Comparison of ENCODE assay signal across 11 cellular contexts in genomic region chr5:74034738-74035137, GRCh38.
DNase-seq lines count a peak whose midpoint lies in the region; ATAC-seq and TF ChIP-seq lines count a peak whose summit lies in the region.
"Had no signal": no experiment of that assay in that cellular context is flagged by ENCODE, and none has a peak within 500 bp of the region (broad histone marks: within the 10 kb centered on the region; RNA-seq: fewer than 3 reads in every experiment).

No MANE protein-coding gene starts in this region.

- in situ Hi-C loops in GM13976 (cut with MboI; ENCODE audit: low sequenced_read_pairs, unreplicated experiment) = no loop called here

- H3K4me3 ChIP-seq in suprapubic skin = no peak overlapping the region

- TF ChIP-seq POLR2A in suprapubic skin (IDR thresholded peaks at IDR 0.05) = no peak

- no peaks in the 10 kb centered on the region for H3K9me3 ChIP-seq in suprapubic skin

- no peaks in the 10 kb centered on the region for H3K27me3 ChIP-seq in suprapubic skin

- no peak for TF ChIP-seq EP300 in suprapubic skin (IDR thresholded peaks at IDR 0.05)

- ATAC-seq in GM19463 (IDR thresholded peaks at IDR 0.05; ENCODE audit: unreplicated experiment) = no peak

- TF ChIP-seq CTCF in suprapubic skin (IDR thresholded peaks at IDR 0.05) (no peak), GM13976 (IDR thresholded peaks at IDR 0.05; ENCODE audit: borderline replicate concordance, control extremely low read depth, extremely low read depth, insufficient read depth, missing control alignments) (no peak)

- DNase-seq in HT1080 (ENCODE audit: low read depth) (peak; percentile 91), SW480 (ENCODE audit: low spot score) (peak; percentile 86), fibroblast of the conjunctiva (ENCODE audit: low read depth) (peak; percentile 23), suprapubic skin (ENCODE audit: low spot score in 2 of 2) (no peak), GM13976 (ENCODE audit: low spot score) (no peak), activated T-cell treated with anti-CD3 and anti-CD28 coated beads for 4 hours (no peak)
- DNase-seq: activated naive CD8-positive, alpha-beta T cell treated with anti-CD3 and anti-CD28 coated beads for 36 hours; GDM1; NCI-H1436 treated with DMSO at 0.1 percent for 48 hours; retina had no signal

- H3K27ac ChIP-seq in suprapubic skin = peak overlapping the region; percentile 34

- WGBS in suprapubic skin = 48% methylated on average over 11 of the region's 11 CpGs

- no peaks in the 10 kb centered on the region for H3K36me3 ChIP-seq in suprapubic skin

- peaks cover 14% of the 10 kb centered on the region for H3K4me1 ChIP-seq in suprapubic skin

Comparison
In these comparisons a context has a peak if more than half of its experiments do, and no peak if none do; other contexts are left out.
1. DNase-seq: peak in HT1080 (single experiment), SW480 (single experiment) and fibroblast of the conjunctiva (single experiment); none in suprapubic skin (0 of 2), GM13976 (single experiment) and activated T-cell treated with anti-CD3 and anti-CD28 coated beads for 4 hours (single experiment).